In the genomic region with DNA sequence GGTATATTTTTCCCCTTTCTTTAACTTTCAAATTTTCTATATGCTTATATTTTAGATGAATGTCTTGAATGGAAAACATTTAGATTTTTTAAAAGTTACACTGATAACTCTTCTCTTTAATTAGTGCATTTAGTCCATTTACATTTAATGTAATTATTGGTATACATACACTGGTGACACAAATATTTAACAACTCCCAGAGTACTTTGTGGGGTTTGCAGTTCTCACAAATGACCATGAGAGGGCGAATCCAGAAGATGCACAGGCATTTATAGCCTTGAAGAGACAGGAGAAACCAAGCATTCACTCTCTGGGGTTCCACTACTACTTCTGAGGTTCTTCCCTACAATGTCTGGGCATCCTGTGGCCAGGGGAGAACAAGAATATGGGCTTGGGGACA, we compare ENCODE assay signal across 1 cellular context.
TF ChIP-seq lines count a peak whose summit lies in the region.

No MANE protein-coding gene starts in this region.

TF ChIP-seq in HCT116, 20 proteins besides CTCF, POLR2A, EP300 and RAD21 (continued from another document):
- TF ChIP-seq, protein P1, sequence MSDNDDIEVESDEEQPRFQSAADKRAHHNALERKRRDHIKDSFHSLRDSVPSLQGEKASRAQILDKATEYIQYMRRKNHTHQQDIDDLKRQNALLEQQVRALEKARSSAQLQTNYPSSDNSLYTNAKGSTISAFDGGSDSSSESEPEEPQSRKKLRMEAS (IDR thresholded peaks at IDR 0.05) = no peak
- TF ChIP-seq EGR1 (IDR thresholded peaks at IDR 0.05; ENCODE audit: low read depth) (no peak), EZH2phosphoT487 (IDR thresholded peaks at IDR 0.05; ENCODE audit: borderline replicate concordance) (no peak), EZH2 (IDR thresholded peaks at IDR 0.05) (no peak), CBX3 (IDR thresholded peaks at IDR 0.05; ENCODE audit: low read depth) (no peak)
